Comparison of ENCODE assay signal across 24 cellular contexts in the genomic region with DNA sequence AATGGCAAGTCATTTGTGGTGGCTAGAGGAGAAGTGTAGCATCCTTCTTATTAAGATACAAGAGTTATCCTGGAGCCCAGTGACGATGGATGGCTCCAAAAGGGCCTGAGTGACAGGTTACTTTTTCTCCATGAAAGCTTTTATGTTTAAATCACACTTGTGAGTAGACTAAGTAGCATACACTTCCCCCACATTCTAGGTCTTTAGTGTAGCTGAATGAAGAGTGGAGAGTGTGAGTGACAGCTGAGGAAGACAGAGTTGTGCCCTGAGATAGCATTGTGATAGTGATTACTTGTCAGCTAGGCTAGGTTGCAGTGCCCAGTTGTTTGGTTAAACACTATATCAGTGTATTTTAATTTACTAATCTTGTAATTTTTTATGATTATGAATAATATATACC.
"Had no signal": no experiment of that assay in that cellular context is flagged by ENCODE, and none has a peak within 500 bp of the region (broad histone marks: within the 10 kb centered on the region; RNA-seq: fewer than 3 reads in every experiment).

No MANE protein-coding gene starts in this region.

- H3K27ac ChIP-seq: hepatocyte, left lung, left ventricle myocardium inferior, lower lobe of right lung had no signal

- H3K36me3 ChIP-seq: left lung, left ventricle myocardium inferior, lower lobe of right lung had no signal

- H3K4me2 ChIP-seq: hepatocyte had no signal

- H3K4me3 ChIP-seq: hepatocyte, left lung, left ventricle myocardium inferior, lower lobe of right lung, lung, mucosa of descending colon had no signal

- DNase-seq: hippocampal formation; hypothalamus; immature natural killer cell; islet precursor cell; kidney; kidney glomerular epithelial cell; left cardiac atrium; left colon; left lung; left ventricle myocardium inferior; left ventricle myocardium superior; lower lobe of right lung; mammary epithelial cell; mesenchymal stem cell; mesendoderm; midbrain; mucosa of descending colon; naive B cell; naive thymus-derived CD4-positive, alpha-beta T cell had no signal

- H3K4me1 ChIP-seq: left lung, left ventricle myocardium inferior, lower lobe of right lung had no signal

- ATAC-seq: left cardiac atrium; left colon; left lobe of liver; left lung; left ventricle myocardium superior; lower lobe of right lung; mucosa of descending colon; naive thymus-derived CD4-positive, alpha-beta T cell had no signal

- H2AFZ ChIP-seq: hepatocyte had no signal

- H3K9me3 ChIP-seq: left ventricle myocardium inferior, lower lobe of right lung, mucosa of descending colon had no signal

- H3K79me2 ChIP-seq: hepatocyte had no signal

- FAIRE-seq: islet of Langerhans, keratinocyte, kidney had no signal

- H3K27me3 ChIP-seq: hepatocyte, left lung had no signal
